10 cellular contexts compared by ENCODE assay signal in genomic region chr5:102762828-102763227, GRCh38. TPM values are rescaled to one million over a fixed set of nuclear protein-coding genes. Genes with fewer than 3 reads are reported as not detected.
DNase-seq lines count a peak whose midpoint lies in the region; ATAC-seq and TF ChIP-seq lines count a peak whose summit lies in the region.
"Had no signal": no experiment of that assay in that cellular context is flagged by ENCODE, and none has a peak within 500 bp of the region (broad histone marks: within the 10 kb centered on the region; RNA-seq: fewer than 3 reads in every experiment).

No MANE protein-coding gene starts in this region.

- no peak overlapping the region for H3K9ac ChIP-seq in BLaER1 treated with 17β-estradiol and CSF1 and Interleukin-3, amounts not matched to agents 10 nM and 100 nM

- no peaks in the 10 kb centered on the region for H3K9me3 ChIP-seq in BLaER1 treated with 17β-estradiol and CSF1 and Interleukin-3, amounts not matched to agents 10 nM and 100 nM (replicated peaks in 1 of 11)
- H3K9me3 ChIP-seq in PC-9 (ENCODE audit: insufficient read depth, low read depth), result no peaks in the 10 kb centered on the region
- H3K9me3 ChIP-seq in right atrium auricular region, result no peaks in the 10 kb centered on the region
- H3K9me3 ChIP-seq: esophagus squamous epithelium had no signal

- BruUV-seq in PC-9 (replicated peaks; lab: Mats Ljungman, UMichigan), result no TSS peak

- peaks cover 0 to 13% (median 4%) of the 10 kb centered on the region in 11 experiments; a peak in 6 of 22 replicates for H3K36me3 ChIP-seq in BLaER1 treated with 17β-estradiol and CSF1 and Interleukin-3, amounts not matched to agents 10 nM and 100 nM
- H3K36me3 ChIP-seq in PC-9 (ENCODE audit: low read depth) (no peaks in the 10 kb centered on the region), right atrium auricular region (no peaks in the 10 kb centered on the region)
- H3K36me3 ChIP-seq: esophagus squamous epithelium had no signal

- peak overlapping the region; percentile 14 to 77 (median 46); a peak in 16 of 22 replicates for H3K4me2 ChIP-seq in BLaER1 treated with 17β-estradiol and CSF1 and Interleukin-3, amounts not matched to agents 10 nM and 100 nM
- H3K4me2 ChIP-seq in PC-9, result peak overlapping the region; percentile 51

- peaks cover 0 to 72% (median 9%) of the 10 kb centered on the region in 11 experiments; a peak in 8 of 22 replicates for H4K20me1 ChIP-seq in BLaER1 treated with 17β-estradiol and CSF1 and Interleukin-3, amounts not matched to agents 10 nM and 100 nM
- no peaks in the 10 kb centered on the region for H4K20me1 ChIP-seq in PC-9 (ENCODE audit: insufficient read depth)

- POLR2A ChIA-PET in PC-9 (lab: Charles Lee; ENCODE audit: unreplicated experiment), result no interaction called here

- ATAC-seq in GM18511 (IDR thresholded peaks at IDR 0.05; ENCODE audit: unreplicated experiment) (peak; percentile 20), HG03139 (IDR thresholded peaks at IDR 0.05; ENCODE audit: unreplicated experiment) (no peak), HG03039 (IDR thresholded peaks at IDR 0.05; ENCODE audit: unreplicated experiment) (no peak)

- H3K4me1 ChIP-seq in BLaER1 treated with 17β-estradiol and CSF1 and Interleukin-3, amounts not matched to agents 10 nM and 100 nM, result peaks cover 14 to 41% (median 33%) of the 10 kb centered on the region in 10 experiments
- H3K4me1 ChIP-seq in PC-9 (replicated peaks; ENCODE audit: insufficient read depth) (peaks cover 20% of the 10 kb centered on the region), right atrium auricular region (peaks cover 0 to 61% of the 10 kb centered on the region in 2 donors)

- H3K79me2 ChIP-seq in PC-9 (ENCODE audit: low read depth), result peaks cover 24% of the 10 kb centered on the region

- intact Hi-C loops in PC-9 (cut with micrococcal nuclease; ENCODE audit: unreplicated experiment), result no loop called here

- no peak overlapping the region for H3K4me3 ChIP-seq in BLaER1 treated with 17β-estradiol and CSF1 and Interleukin-3, amounts not matched to agents 10 nM and 100 nM
- H3K4me3 ChIP-seq in PC-9 (no peak overlapping the region; the same call in 1 of the 2 replicates), right atrium auricular region (no peak overlapping the region)
- H3K4me3 ChIP-seq: lung had no signal

- no peak overlapping the region for H2AFZ ChIP-seq in PC-9

- CTCF ChIA-PET in PC-9 (lab: Charles Lee), result interaction anchor here (1.0 kb wide), 1 partner anchor 82 kb away, joined by 3 read pairs; no protein-coding TSS in a partner anchor

- DNase-seq in PC-9, result no peak
- DNase-seq in right atrium auricular region (ENCODE audit: low spot score), result no peak
- no peak for DNase-seq in GDM1 (lab: John Stamatoyannopoulos, UW)
- no peak for DNase-seq in HCEC 1CT
- DNase-seq: esophagus squamous epithelium had no signal

- H3K9me2 ChIP-seq in PC-9 (ENCODE audit: insufficient read depth), result no peaks in the 10 kb centered on the region

- H3F3A ChIP-seq in PC-9 (ENCODE audit: insufficient read depth, low read depth), result no peaks in the 10 kb centered on the region; the same call in 1 of the 2 replicates

- no peaks in the 10 kb centered on the region for H3K27me3 ChIP-seq in BLaER1 treated with 17β-estradiol and CSF1 and Interleukin-3, amounts not matched to agents 10 nM and 100 nM
- no peaks in the 10 kb centered on the region for H3K27me3 ChIP-seq in PC-9 (ENCODE audit: insufficient read depth, low read depth)
- no peaks in the 10 kb centered on the region for H3K27me3 ChIP-seq in right atrium auricular region
- H3K27me3 ChIP-seq: esophagus squamous epithelium had no signal

- TF ChIP-seq CTCF in PC-9 (conservative IDR thresholded peaks at IDR 0.05) (no peak), right atrium auricular region (IDR thresholded peaks at IDR 0.05) (no peak)

- peak overlapping the region in 1 of 11 experiments; percentile 59; a peak in 2 of 22 replicates for H3K27ac ChIP-seq in BLaER1 treated with 17β-estradiol and CSF1 and Interleukin-3, amounts not matched to agents 10 nM and 100 nM
- H3K27ac ChIP-seq in PC-9 (peak overlapping the region; percentile 64), right atrium auricular region (peak overlapping the region; percentile 54 to 93)

RNA-seq across cellular contexts. Expression of gene PAM, which starts 7.7 kb away (rescaled TPM):
- total RNA-seq in PC-9 (2021) (88.4 and 115 TPM in 2 replicates), right atrium auricular region (1,000 to 10,000 TPM; 2,512 to 4,531 TPM)

Comparison
In these comparisons a context has a peak if more than half of its experiments do, and no peak if none do; other contexts are left out.
1. RNA of gene PAM, which starts 7.7 kb away (total RNA-seq): 2,512 to 4,531 TPM in right atrium auricular region; 88.4 to 115 TPM in PC-9; every median in the first group is over 10 times any median in the second.